18 cellular contexts compared by ENCODE assay signal in the genomic region with DNA sequence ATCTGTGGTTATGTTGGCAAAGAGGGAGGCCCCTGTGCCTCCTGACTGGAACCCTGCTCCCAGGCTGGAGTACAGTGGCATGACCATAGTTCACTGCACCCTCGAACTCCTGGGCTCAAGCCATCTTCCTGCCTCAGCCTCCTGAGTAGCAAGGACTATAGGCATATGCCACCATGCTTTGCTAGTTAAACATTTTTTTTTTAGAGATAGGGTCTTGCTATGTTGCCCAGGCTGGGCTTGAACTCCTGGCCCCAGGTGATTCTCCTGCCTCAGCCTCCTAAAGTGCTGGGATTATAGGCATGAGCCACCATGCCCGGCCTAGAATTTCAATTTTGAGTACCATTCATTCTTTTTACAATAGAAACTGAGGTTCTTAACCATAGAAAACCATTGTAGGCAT. TPM values are rescaled to one million over a fixed set of nuclear protein-coding genes. Genes with fewer than 3 reads are reported as not detected.
DNase-seq lines count a peak whose midpoint lies in the region; ATAC-seq, FAIRE-seq and TF ChIP-seq lines count a peak whose summit lies in the region.
"Had no signal": no experiment of that assay in that cellular context is flagged by ENCODE, and none has a peak within 500 bp of the region (broad histone marks: within the 10 kb centered on the region; RNA-seq: fewer than 3 reads in every experiment).

No MANE protein-coding gene starts in this region.

- H3K9ac ChIP-seq in HepG2 (ENCODE audit: insufficient read depth, low read depth, low read length) (no peak overlapping the region), mesenchymal stem cell (ENCODE audit: low read length) (no peak overlapping the region), parathyroid adenoma (no peak overlapping the region)
- H3K9ac ChIP-seq: BLaER1 treated with 17β-estradiol and CSF1 and Interleukin-3, amounts not matched to agents 10 nM and 100 nM had no signal

- H2BK12ac ChIP-seq in mesenchymal stem cell (ENCODE audit: low read length in 2 of 2), result peak overlapping the region; percentile 52 to 85

- no peak overlapping the region for H4K8ac ChIP-seq in mesenchymal stem cell (ENCODE audit: low read length)

- H3K27ac ChIP-seq in HepG2 (ENCODE audit: extremely low read length, insufficient read depth, low read length), result no peak overlapping the region
- H3K27ac ChIP-seq in right lobe of liver, result peak overlapping the region in 1 of 3 donors; percentile 90
- H3K27ac ChIP-seq in mesenchymal stem cell (ENCODE audit: low read length, poor library complexity, severe bottlenecking), result no peak overlapping the region
- peak overlapping the region; percentile 63 for H3K27ac ChIP-seq in parathyroid adenoma
- H3K27ac ChIP-seq in lower lobe of right lung, result no peak overlapping the region
- H3K27ac ChIP-seq: BLaER1 treated with 17β-estradiol and CSF1 and Interleukin-3, amounts not matched to agents 10 nM and 100 nM had no signal

- H3K18ac ChIP-seq in mesenchymal stem cell (ENCODE audit: low read depth in 1 of 2, low read length in 2 of 2), result peak overlapping the region; percentile 67 to 82

- H2AFZ ChIP-seq in HepG2 (ENCODE audit: low read length), result no peak overlapping the region
- no peak overlapping the region for H2AFZ ChIP-seq in mesenchymal stem cell (ENCODE audit: low read depth, low read length)
- H2AFZ ChIP-seq in parathyroid adenoma, result peak overlapping the region; percentile 70
- H2AFZ ChIP-seq: GM23338 had no signal

- peaks cover 1 to 16% of the 10 kb centered on the region in 2 experiments; a peak in 2 of 5 replicates for H3K27me3 ChIP-seq in HepG2 (ENCODE audit: control insufficient read depth in 1 of 2, insufficient read depth in 2 of 2, low read length in 2 of 2)
- H3K27me3 ChIP-seq in right lobe of liver, result no peaks in the 10 kb centered on the region
- no peaks in the 10 kb centered on the region for H3K27me3 ChIP-seq in mesenchymal stem cell (ENCODE audit: control insufficient read depth in 1 of 2, insufficient read depth in 1 of 2, low read length in 2 of 2)
- H3K27me3 ChIP-seq in parathyroid adenoma (ENCODE audit: control insufficient read depth, insufficient read depth, low read length), result no peaks in the 10 kb centered on the region
- no peaks in the 10 kb centered on the region for H3K27me3 ChIP-seq in lower lobe of right lung (ENCODE audit: low read depth)
- H3K27me3 ChIP-seq in Caco-2 (replicated peaks; ENCODE audit: control insufficient read depth, insufficient read depth, low read length), result no peaks in the 10 kb centered on the region

- no peaks in the 10 kb centered on the region for H3K36me3 Mint-ChIP-seq in Caco-2 (ENCODE audit: insufficient read depth, unreplicated experiment)
- H3K36me3 Mint-ChIP-seq: CD4-positive, CD25-positive, alpha-beta regulatory T cell had no signal

- ATAC-seq in HepG2 (no peak), right lobe of liver (no peak), HG02970 (IDR thresholded peaks at IDR 0.05; ENCODE audit: low FRiP score, unreplicated experiment) (no peak), lower lobe of right lung (no peak)
- ATAC-seq: GM23338 had no signal

- H3K4me1 Mint-ChIP-seq in Caco-2 (ENCODE audit: low read depth, unreplicated experiment), result peaks cover 16% of the 10 kb centered on the region

- TF ChIP-seq CTCF in HepG2 (CRISPR knock-in tag; IDR thresholded peaks at IDR 0.05) (no peak), right lobe of liver (IDR thresholded peaks at IDR 0.05) (no peak), parathyroid adenoma (IDR thresholded peaks at IDR 0.05) (no peak), lower lobe of right lung (IDR thresholded peaks at IDR 0.05) (no peak), Caco-2 (IDR thresholded peaks at IDR 0.05; ENCODE audit: insufficient read depth in 1 of 2, low read depth in 1 of 2, low read length in 1 of 2, severe bottlenecking in 1 of 2, unreplicated experiment in 1 of 2) (no peak)

- H3K9me3 Mint-ChIP-seq in Caco-2 (ENCODE audit: unreplicated experiment), result no peaks in the 10 kb centered on the region
- H3K9me3 Mint-ChIP-seq: CD4-positive, CD25-positive, alpha-beta regulatory T cell; IgD-negative memory B cell had no signal

- H2BK5ac ChIP-seq in mesenchymal stem cell (ENCODE audit: low read depth, low read length, poor library complexity, severe bottlenecking), result no peak overlapping the region

- CTCF ChIA-PET in HepG2 (lab: Yijun Ruan, JAX; ENCODE audit: low intra/inter-chr PET ratio, low total read pairs) (no interaction called here), Caco-2 (lab: Charles Lee) (interaction anchor here (0.9 kb wide), 1 partner anchor 83 kb away, joined by 4 read pairs; no protein-coding TSS in a partner anchor)

- H4K20me1 ChIP-seq in HepG2 (ENCODE audit: insufficient read depth, low read length), result no peaks in the 10 kb centered on the region
- H4K20me1 ChIP-seq: BLaER1 treated with 17β-estradiol and CSF1 and Interleukin-3, amounts not matched to agents 10 nM and 100 nM had no signal

- in situ Hi-C loops in HepG2 (cut with HindIII; ENCODE audit: extremely low pct_ligation_motif_present, low pct_unique_long_range_greater_than_20kb), result loop anchor here (5.0 kb wide), 1 partner anchor 85 kb away; no protein-coding TSS in a partner anchor

- peaks cover 23% of the 10 kb centered on the region for H3K4me1 ChIP-seq in HepG2 (ENCODE audit: insufficient read depth, low read length)
- peaks cover 0 to 26% (median 2%) of the 10 kb centered on the region in 4 donors for H3K4me1 ChIP-seq in right lobe of liver
- peaks cover 15% of the 10 kb centered on the region for H3K4me1 ChIP-seq in mesenchymal stem cell (ENCODE audit: control insufficient read depth, insufficient read depth, low read depth, low read length)
- H3K4me1 ChIP-seq in parathyroid adenoma, result peaks cover 13% of the 10 kb centered on the region
- no peaks in the 10 kb centered on the region for H3K4me1 ChIP-seq in lower lobe of right lung
- peaks cover 4% of the 10 kb centered on the region; the same call in 1 of the 2 replicates for H3K4me1 ChIP-seq in Caco-2

- peak overlapping the region; percentile 42 for H2BK120ac ChIP-seq in mesenchymal stem cell (ENCODE audit: low read depth, low read length)

- H4K91ac ChIP-seq in mesenchymal stem cell (ENCODE audit: low read length), result peak overlapping the region; percentile 74

- no peaks in the 10 kb centered on the region for H3K36me3 ChIP-seq in HepG2 (replicated peaks in 1 of 2; ENCODE audit: control insufficient read depth in 1 of 2, insufficient read depth in 2 of 2, low read length in 2 of 2)
- no peaks in the 10 kb centered on the region for H3K36me3 ChIP-seq in right lobe of liver
- no peaks in the 10 kb centered on the region for H3K36me3 ChIP-seq in mesenchymal stem cell (ENCODE audit: control insufficient read depth in 1 of 2, insufficient read depth in 2 of 2, low read depth in 1 of 2, low read length in 2 of 2)
- H3K36me3 ChIP-seq in parathyroid adenoma (ENCODE audit: control insufficient read depth, insufficient read depth, low read length), result no peaks in the 10 kb centered on the region
- no peaks in the 10 kb centered on the region for H3K36me3 ChIP-seq in lower lobe of right lung
- no peaks in the 10 kb centered on the region for H3K36me3 ChIP-seq in Caco-2 (ENCODE audit: control insufficient read depth, insufficient read depth, low read length)

- BruUV-seq in HepG2 (replicated peaks; lab: Mats Ljungman, UMichigan) (no TSS peak), Caco-2 (replicated peaks; lab: Mats Ljungman, UMichigan) (no TSS peak)

- WGBS in HepG2 (ENCODE audit: low lambda C conversion rate), result 16% methylated on average over 2 of the region's 2 CpGs
- 63% methylated on average over 2 of the region's 2 CpGs for WGBS in right lobe of liver (ENCODE audit: insufficient coverage, low coverage, low lambda C conversion rate, missing lambda C conversion rate)
- no CpG with 5 or more reads among the region's 2 CpGs for WGBS in mesenchymal stem cell

- TF ChIP-seq RAD21 in HepG2 (CRISPR knock-in tag; IDR thresholded peaks at IDR 0.05), result no peak

- POLR2A ChIA-PET in HepG2 (lab: Yijun Ruan, JAX) (no interaction called here), Caco-2 (lab: Charles Lee) (no interaction called here)

- H3K79me1 ChIP-seq in mesenchymal stem cell (replicated peaks; ENCODE audit: low read length, poor library complexity, severe bottlenecking), result no peaks in the 10 kb centered on the region

- H3K27me3 Mint-ChIP-seq in Caco-2 (ENCODE audit: insufficient read depth, unreplicated experiment), result peaks cover 4% of the 10 kb centered on the region

- H3K27ac Mint-ChIP-seq in Caco-2 (ENCODE audit: unreplicated experiment), result no peak overlapping the region
- H3K27ac Mint-ChIP-seq: GM23338, IgD-negative memory B cell had no signal

- H2AK5ac ChIP-seq in mesenchymal stem cell (ENCODE audit: low read length, severe bottlenecking), result peak overlapping the region; percentile 61

- intact Hi-C loops in HepG2 (cut with micrococcal nuclease; ENCODE audit: unreplicated experiment), result no loop called here
- intact Hi-C loops in right lobe of liver (cut with DNase I), result loop anchor here in 1 of 2 donors (10.0 kb wide), 1 partner anchor 82 kb away; no protein-coding TSS in a partner anchor
- intact Hi-C loops in lower lobe of right lung (cut with DNase I), result no loop called here
- intact Hi-C loops in Caco-2 (cut with micrococcal nuclease; ENCODE audit: unreplicated experiment), result no loop called here

- H3K9me3 ChIP-seq in HepG2 (ENCODE audit: low read length) (no peaks in the 10 kb centered on the region), right lobe of liver (no peaks in the 10 kb centered on the region), mesenchymal stem cell (ENCODE audit: control insufficient read depth, low read length) (peaks cover 6% of the 10 kb centered on the region), parathyroid adenoma (ENCODE audit: control insufficient read depth, low read length) (no peaks in the 10 kb centered on the region), lower lobe of right lung (no peaks in the 10 kb centered on the region), Caco-2 (0 out of 2 replicates have a peak, but pooled peaks cover 1% of the 10 kb centered on the region)

- no peak overlapping the region for H3K23ac ChIP-seq in mesenchymal stem cell (ENCODE audit: low read length in 2 of 2)

- DNase-seq in HepG2 (ENCODE audit: low spot score), result no peak
- DNase-seq in right lobe of liver, result no peak
- DNase-seq in mesenchymal stem cell, result no peak
- DNase-seq in HT-29 (ENCODE audit: low spot score), result no peak
- no peak for DNase-seq in lower lobe of right lung
- DNase-seq in Caco-2, result no peak
- DNase-seq: 8988T; AML-193; Calu3; CD4-positive, CD25-positive, alpha-beta regulatory T cell; DMS 273 treated with DMSO at 0.1 percent for 48 hours; H7 had no signal

- FAIRE-seq in HepG2 (lab: Jason Lieb, UNC), result no peak

- TF ChIP-seq POLR2A in HepG2 (IDR thresholded peaks at IDR 0.05; ENCODE audit: insufficient read depth in 1 of 2, low read depth in 2 of 2, low read length in 2 of 2) (no peak), right lobe of liver (IDR thresholded peaks at IDR 0.05) (no peak)

- no peak overlapping the region for H3K4ac ChIP-seq in mesenchymal stem cell (ENCODE audit: low read depth in 1 of 2, low read length in 2 of 2)

- no peak for TF ChIP-seq EP300 in HepG2 (IDR thresholded peaks at IDR 0.05; ENCODE audit: low read depth in 2 of 2, low read length in 2 of 2)
- no peak for TF ChIP-seq EP300 in HepG2 (CRISPR knock-in tag; IDR thresholded peaks at IDR 0.05; ENCODE audit: borderline replicate concordance)

- no peak overlapping the region for H3K4me3 Mint-ChIP-seq in Caco-2 (ENCODE audit: unreplicated experiment)
- H3K4me3 Mint-ChIP-seq: CD4-positive, CD25-positive, alpha-beta regulatory T cell; GM23338 had no signal

- H2BK15ac ChIP-seq in mesenchymal stem cell (ENCODE audit: low read depth, poor library complexity, severe bottlenecking), result no peak overlapping the region

- H3K4me2 ChIP-seq in HepG2 (ENCODE audit: low read depth, low read length) (no peak overlapping the region), mesenchymal stem cell (ENCODE audit: low read length, poor library complexity, severe bottlenecking) (no peak overlapping the region), parathyroid adenoma (ENCODE audit: low read length) (no peak overlapping the region)
- H3K4me2 ChIP-seq: GM23338 had no signal

- no peak overlapping the region for H3K4me3 ChIP-seq in HepG2 (replicated peaks in 1 of 3; ENCODE audit: insufficient read depth in 1 of 3, low read depth in 2 of 3, low read length in 3 of 3)
- H3K4me3 ChIP-seq in right lobe of liver, result no peak overlapping the region
- H3K4me3 ChIP-seq in mesenchymal stem cell (ENCODE audit: insufficient read depth in 1 of 2, low read depth in 1 of 2, low read length in 2 of 2), result no peak overlapping the region
- no peak overlapping the region for H3K4me3 ChIP-seq in parathyroid adenoma (ENCODE audit: low read depth, low read length)
- no peak overlapping the region for H3K4me3 ChIP-seq in lower lobe of right lung
- no peak overlapping the region for H3K4me3 ChIP-seq in Caco-2 (ENCODE audit: low read depth, low read length)
- H3K4me3 ChIP-seq: BLaER1 treated with 17β-estradiol and CSF1 and Interleukin-3, amounts not matched to agents 10 nM and 100 nM; GM23338 had no signal

- H3K79me2 ChIP-seq in HepG2 (ENCODE audit: insufficient read depth, low read length) (no peaks in the 10 kb centered on the region), parathyroid adenoma (no peaks in the 10 kb centered on the region)

- H3K14ac ChIP-seq in mesenchymal stem cell (ENCODE audit: low read length in 2 of 2), result no peak overlapping the region

RNA-seq across cellular contexts. Expression of a gene that starts 21.2 kb away (rescaled TPM):
- total RNA-seq in HepG2 (2016; rRNA removed; fragmentation: Illumina TruSeq; extraction: Trizol), result 0.15 and 0.31 TPM in 2 replicates
- total RNA-seq in HepG2 (2016; cell fraction: cytosol; rRNA removed; fragmentation: Illumina TruSeq; extraction: Trizol; ENCODE audit: low read depth), result not detected in 2 replicates
- 0.31 and 0.37 TPM in 2 replicates for total RNA-seq in HepG2 (2016; cell fraction: insoluble cytoplasmic fraction; rRNA removed; fragmentation: Illumina TruSeq; extraction: Trizol)
- total RNA-seq in HepG2 (2016; cell fraction: membrane; rRNA removed; fragmentation: Illumina TruSeq; extraction: Trizol), result not detected in 2 replicates
- total RNA-seq in HepG2 (2016; cell fraction: nucleus; rRNA removed; fragmentation: Illumina TruSeq; extraction: Trizol), result 0.41 and 0.50 TPM in 2 replicates
- 0.09 and 0.10 TPM in 2 replicates for polyA plus RNA-seq in HepG2 (2011; rRNA removed)
- 0.07 and 0.09 TPM in 2 replicates for polyA plus RNA-seq in HepG2 (2011; cell fraction: cytosol; rRNA removed)
- 0.14 TPM in 2 replicates for polyA plus RNA-seq in HepG2 (2011; cell fraction: nucleus; rRNA removed)
- not detected in 2 replicates for polyA plus RNA-seq in HepG2 (2012)
- not detected in 2 replicates for polyA plus RNA-seq in HepG2 (2016; cell fraction: cytosol; fragmentation: Illumina TruSeq; extraction: Trizol; ENCODE audit: low read depth)
- polyA plus RNA-seq in HepG2 (2016; cell fraction: insoluble cytoplasmic fraction; fragmentation: Illumina TruSeq; extraction: Trizol; ENCODE audit: low read depth), result 0.07 TPM in 1 of 2 replicates, not detected in the other
- polyA plus RNA-seq in HepG2 (2016; cell fraction: membrane; fragmentation: Illumina TruSeq; extraction: Trizol; ENCODE audit: low read depth), result not detected in 2 replicates
- 0.15 TPM in 1 of 2 replicates, not detected in the other for polyA plus RNA-seq in HepG2 (2016; cell fraction: nucleus; fragmentation: Illumina TruSeq; extraction: Trizol; ENCODE audit: insufficient read depth, low read depth)
- polyA minus RNA-seq in HepG2 (2011; rRNA and poly(A)+ RNA removed; ENCODE audit: low replicate concordance), result 0.82 TPM in 1 of 2 replicates, not detected in the other
- polyA minus RNA-seq in HepG2 (2011; cell fraction: cytosol; rRNA and poly(A)+ RNA removed), result not detected in 2 replicates
- 0.12 TPM in 1 of 2 replicates, not detected in the other for polyA minus RNA-seq in HepG2 (2011; cell fraction: nucleus; rRNA and poly(A)+ RNA removed)
- 1 to 10 TPM; 2.2 to 8.0 (median 4.8) TPM for total RNA-seq in right lobe of liver
- 11.3 TPM for polyA plus RNA-seq in mesenchymal stem cell (2013, experiment 1 of 2)
- 11.3 TPM for polyA plus RNA-seq in mesenchymal stem cell (2013, experiment 2 of 2)
- total RNA-seq in HT-29 (2014; rRNA removed; shearing (Covaris generic)), result not detected in 2 replicates
- 10.5 TPM for total RNA-seq in lower lobe of right lung
- 0.48 and 1.2 TPM in 2 replicates for total RNA-seq in Caco-2 (2022)
- polyA plus RNA-seq: GM23338 had no signal

RNA-seq across cellular contexts. Expression of a gene that starts 23.3 kb away (rescaled TPM):
- not detected in 2 replicates for total RNA-seq in HepG2 (2016; rRNA removed; fragmentation: Illumina TruSeq; extraction: Trizol)
- not detected in 2 replicates for total RNA-seq in HepG2 (2016; cell fraction: cytosol; rRNA removed; fragmentation: Illumina TruSeq; extraction: Trizol; ENCODE audit: low read depth)
- total RNA-seq in HepG2 (2016; cell fraction: insoluble cytoplasmic fraction; rRNA removed; fragmentation: Illumina TruSeq; extraction: Trizol), result not detected in 2 replicates
- total RNA-seq in HepG2 (2016; cell fraction: membrane; rRNA removed; fragmentation: Illumina TruSeq; extraction: Trizol), result not detected in 2 replicates
- not detected in 2 replicates for total RNA-seq in HepG2 (2016; cell fraction: nucleus; rRNA removed; fragmentation: Illumina TruSeq; extraction: Trizol)
- 0.13 TPM in 1 of 2 replicates, not detected in the other for polyA plus RNA-seq in HepG2 (2011; rRNA removed)
- polyA plus RNA-seq in HepG2 (2011; cell fraction: cytosol; rRNA removed), result 0.11 and 0.17 TPM in 2 replicates
- not detected in 2 replicates for polyA plus RNA-seq in HepG2 (2011; cell fraction: nucleus; rRNA removed)
- polyA plus RNA-seq in HepG2 (2012), result not detected in 2 replicates
- not detected in 2 replicates for polyA plus RNA-seq in HepG2 (2016; cell fraction: cytosol; fragmentation: Illumina TruSeq; extraction: Trizol; ENCODE audit: low read depth)
- polyA plus RNA-seq in HepG2 (2016; cell fraction: insoluble cytoplasmic fraction; fragmentation: Illumina TruSeq; extraction: Trizol; ENCODE audit: low read depth), result 0.27 TPM in 1 of 2 replicates, not detected in the other
- polyA plus RNA-seq in HepG2 (2016; cell fraction: membrane; fragmentation: Illumina TruSeq; extraction: Trizol; ENCODE audit: low read depth), result not detected in 2 replicates
- polyA plus RNA-seq in HepG2 (2016; cell fraction: nucleus; fragmentation: Illumina TruSeq; extraction: Trizol; ENCODE audit: insufficient read depth, low read depth), result not detected in 2 replicates
- polyA minus RNA-seq in HepG2 (2011; rRNA and poly(A)+ RNA removed; ENCODE audit: low replicate concordance), result 0.42 and 1.4 TPM in 2 replicates
- polyA minus RNA-seq in HepG2 (2011; cell fraction: cytosol; rRNA and poly(A)+ RNA removed), result not detected in 2 replicates
- not detected in 2 replicates for polyA minus RNA-seq in HepG2 (2011; cell fraction: nucleus; rRNA and poly(A)+ RNA removed)
- under 1 TPM in 4 of 6 experiments, not detected in 2; 0.42 to 0.80 (median 0.58) TPM for total RNA-seq in right lobe of liver
- polyA plus RNA-seq in mesenchymal stem cell (2013, experiment 1 of 2), result 0.22 TPM
- 0.14 TPM for polyA plus RNA-seq in mesenchymal stem cell (2013, experiment 2 of 2)
- not detected in 2 replicates for total RNA-seq in HT-29 (2014; rRNA removed; shearing (Covaris generic))
- 3.0 TPM for total RNA-seq in lower lobe of right lung
- total RNA-seq in Caco-2 (2022), result 0.39 TPM in 1 of 2 replicates, not detected in the other
- total RNA-seq: Calu3; CD4-positive, CD25-positive, alpha-beta regulatory T cell; Daoy; GM23338; H7 had no signal
- polyA plus RNA-seq: CD4-positive, CD25-positive, alpha-beta regulatory T cell; IgD-negative memory B cell had no signal

RNA-seq across cellular contexts. Expression of a gene that starts 43.4 kb away (rescaled TPM):
- 102 and 162 TPM in 2 replicates for total RNA-seq in HepG2 (2016; rRNA removed; fragmentation: Illumina TruSeq; extraction: Trizol)
- 15.6 and 16.5 TPM in 2 replicates for total RNA-seq in HepG2 (2016; cell fraction: cytosol; rRNA removed; fragmentation: Illumina TruSeq; extraction: Trizol; ENCODE audit: low read depth)
- 94.8 and 180 TPM in 2 replicates for total RNA-seq in HepG2 (2016; cell fraction: insoluble cytoplasmic fraction; rRNA removed; fragmentation: Illumina TruSeq; extraction: Trizol)
- 45.9 and 57.6 TPM in 2 replicates for total RNA-seq in HepG2 (2016; cell fraction: membrane; rRNA removed; fragmentation: Illumina TruSeq; extraction: Trizol)
- total RNA-seq in HepG2 (2016; cell fraction: nucleus; rRNA removed; fragmentation: Illumina TruSeq; extraction: Trizol), result 66.9 and 67.5 TPM in 2 replicates
- polyA plus RNA-seq in HepG2 (2011; rRNA removed), result 55.9 and 80.7 TPM in 2 replicates
- 39.5 and 46.1 TPM in 2 replicates for polyA plus RNA-seq in HepG2 (2011; cell fraction: cytosol; rRNA removed)
- 54.9 and 64.9 TPM in 2 replicates for polyA plus RNA-seq in HepG2 (2011; cell fraction: nucleus; rRNA removed)
- polyA plus RNA-seq in HepG2 (2012), result 45.5 and 46.6 TPM in 2 replicates
- polyA plus RNA-seq in HepG2 (2016; cell fraction: cytosol; fragmentation: Illumina TruSeq; extraction: Trizol; ENCODE audit: low read depth), result 4.4 and 5.4 TPM in 2 replicates
- polyA plus RNA-seq in HepG2 (2016; cell fraction: insoluble cytoplasmic fraction; fragmentation: Illumina TruSeq; extraction: Trizol; ENCODE audit: low read depth), result 124 and 138 TPM in 2 replicates
- 16.5 and 20.8 TPM in 2 replicates for polyA plus RNA-seq in HepG2 (2016; cell fraction: membrane; fragmentation: Illumina TruSeq; extraction: Trizol; ENCODE audit: low read depth)
- polyA plus RNA-seq in HepG2 (2016; cell fraction: nucleus; fragmentation: Illumina TruSeq; extraction: Trizol; ENCODE audit: insufficient read depth, low read depth), result 88.5 and 91.4 TPM in 2 replicates
- polyA minus RNA-seq in HepG2 (2011; rRNA and poly(A)+ RNA removed; ENCODE audit: low replicate concordance), result 105 and 134 TPM in 2 replicates
- polyA minus RNA-seq in HepG2 (2011; cell fraction: cytosol; rRNA and poly(A)+ RNA removed), result 70.2 and 86.9 TPM in 2 replicates
- polyA minus RNA-seq in HepG2 (2011; cell fraction: nucleus; rRNA and poly(A)+ RNA removed), result 68.6 and 73.8 TPM in 2 replicates
- 10 to 100 TPM; 27.5 to 50.4 (median 32.9) TPM for total RNA-seq in right lobe of liver
- polyA plus RNA-seq in mesenchymal stem cell (2013, experiment 1 of 2), result 59.1 TPM
- polyA plus RNA-seq in mesenchymal stem cell (2013, experiment 2 of 2), result 61.1 TPM
- total RNA-seq in HT-29 (2014; rRNA removed; shearing (Covaris generic)), result 36.1 and 43.2 TPM in 2 replicates
- total RNA-seq in lower lobe of right lung, result 76.6 TPM
- total RNA-seq in Caco-2 (2022), result 92.6 and 104 TPM in 2 replicates
